In genomic region chr21:36105327-36105842, GRCh38 we compare ENCODE assay signal across 12 cellular contexts. TPM values are rescaled to one million over a fixed set of nuclear protein-coding genes. Genes with fewer than 3 reads are reported as not detected.
A peak's percentile ranks its signal among the peaks of the same experiment; 100 is the strongest.
DNase-seq lines count a peak whose midpoint lies in the region; ATAC-seq, FAIRE-seq and TF ChIP-seq lines count a peak whose summit lies in the region.
"Had no signal": no experiment of that assay in that cellular context is flagged by ENCODE, and none has a peak within 500 bp of the region (broad histone marks: within the 10 kb centered on the region; RNA-seq: fewer than 3 reads in every experiment).

No MANE protein-coding gene starts in this region.

- H3K4me3 Mint-ChIP-seq in HFFc6, result peak overlapping the region; percentile 79; the same call in 1 of the 2 replicates

- H3K9ac ChIP-seq in adipocyte (ENCODE audit: low read length), result no peak overlapping the region

- H3K4me3 ChIP-seq in adipocyte (ENCODE audit: low read length) (peak overlapping the region; percentile 61), iPS-11a (ENCODE audit: low read depth, low read length) (peak overlapping the region; percentile 75), upper lobe of left lung (peak overlapping the region in 1 of 4 donors; percentile 27)

- 55 to 64% methylated on average over 4 of the region's 4 CpGs for WGBS in upper lobe of left lung, 2 donors

- no peak overlapping the region for H3K27ac ChIP-seq in upper lobe of left lung

- no peak for TF ChIP-seq CTCF in HFFc6 (IDR thresholded peaks at IDR 0.05)
- no peak for TF ChIP-seq CTCF in upper lobe of left lung (IDR thresholded peaks at IDR 0.05)

- no peak for DNase-seq in HFFc6
- DNase-seq in adipocyte (ENCODE audit: low read depth), result no peak
- no peak for DNase-seq in sciatic nerve (ENCODE audit: low spot score)
- no peak for DNase-seq in GDM1 (lab: John Stamatoyannopoulos, UW)
- no peak for DNase-seq in upper lobe of left lung
- DNase-seq in GM12892 (ENCODE audit: insufficient read length), result no peak
- DNase-seq: DMS53, HCEC 1CT, NCI-H2081 treated with DMSO at 0.1 percent for 48 hours had no signal

- H3K4me1 Mint-ChIP-seq in HFFc6 (ENCODE audit: low read depth), result peaks cover 24% of the 10 kb centered on the region; the same call in 1 of the 2 replicates

- no peaks in the 10 kb centered on the region for H3K36me3 Mint-ChIP-seq in HFFc6 (ENCODE audit: low read depth)
- H3K36me3 Mint-ChIP-seq: memory B cell had no signal

- H3K4me1 ChIP-seq in adipocyte (ENCODE audit: control insufficient read depth, insufficient read depth, low read length), result peaks cover 5% of the 10 kb centered on the region
- H3K4me1 ChIP-seq in upper lobe of left lung, result peaks cover 0 to 8% (median 0%) of the 10 kb centered on the region in 4 donors

- no peaks in the 10 kb centered on the region; the same call in 1 of the 2 replicates for H3K9me3 Mint-ChIP-seq in HFFc6
- H3K9me3 Mint-ChIP-seq: memory B cell had no signal

- TF ChIP-seq EP300 in upper lobe of left lung (IDR thresholded peaks at IDR 0.05), result no peak

- H3K27me3 ChIP-seq in adipocyte (replicated peaks; ENCODE audit: control insufficient read depth, insufficient read depth, low read length) (peaks cover 12% of the 10 kb centered on the region), upper lobe of left lung (no peaks in the 10 kb centered on the region)

- H3K36me3 ChIP-seq in adipocyte (ENCODE audit: control insufficient read depth, insufficient read depth, low read length, severe bottlenecking), result no peaks in the 10 kb centered on the region
- H3K36me3 ChIP-seq in upper lobe of left lung, result no peaks in the 10 kb centered on the region

- peaks cover 21% of the 10 kb centered on the region for H3K27me3 Mint-ChIP-seq in HFFc6 (ENCODE audit: insufficient read depth)

- intact Hi-C loops in sciatic nerve (cut with DNase I), result no loop called here

- no peak for TF ChIP-seq POLR2A in upper lobe of left lung (IDR thresholded peaks at IDR 0.05)
- TF ChIP-seq POLR2A in GM12892 (IDR thresholded peaks at IDR 0.05; ENCODE audit: low read depth, low read length), result no peak

- peak; percentile 32 for ATAC-seq in sciatic nerve
- no peak for ATAC-seq in upper lobe of left lung (ENCODE audit: low FRiP score in 2 of 2)
- ATAC-seq in HG03521 (IDR thresholded peaks at IDR 0.05; ENCODE audit: unreplicated experiment), result no peak

- no peak for FAIRE-seq in GM12892 (lab: Jason Lieb, UNC)

- peak overlapping the region; percentile 54; the same call in 1 of the 2 replicates for H3K27ac Mint-ChIP-seq in HFFc6
- H3K27ac Mint-ChIP-seq: memory B cell had no signal

- H3K9me3 ChIP-seq in adipocyte (ENCODE audit: control insufficient read depth, low read length) (no peaks in the 10 kb centered on the region), upper lobe of left lung (no peaks in the 10 kb centered on the region)

RNA-seq across cellular contexts. Expression of gene CBR3, which starts 29.5 kb away (rescaled TPM):
- 10 to 100 TPM; 15.1 to 25.9 (median 23.5) TPM for total RNA-seq in HFFc6 (2021; fragmentation: NEBNext Ultra II Directional; extraction: Animal tissue kit (Norgen Biotek cat#: 25700))
- 15.4 TPM for total RNA-seq in sciatic nerve
- 1 to 10 TPM; 3.8 to 8.4 (median 6.2) TPM for total RNA-seq in upper lobe of left lung
- 2.6 TPM for polyA plus RNA-seq in GM12892 (2012; ENCODE audit: missing spikeins)

RNA-seq across cellular contexts. Expression of gene CBR1, which starts 35.6 kb away (rescaled TPM):
- 100 to 1,000 TPM; 103 to 144 (median 138) TPM for total RNA-seq in HFFc6 (2021; fragmentation: NEBNext Ultra II Directional; extraction: Animal tissue kit (Norgen Biotek cat#: 25700))
- total RNA-seq in sciatic nerve (74.5 TPM), upper lobe of left lung (100 to 1,000 TPM in 3 of 6 donors, 10 to 100 TPM in 3; 62.6 to 322 (median 106) TPM)
- polyA plus RNA-seq in GM12892 (2012; ENCODE audit: missing spikeins), result 29.7 TPM

RNA-seq across cellular contexts. Expression of gene SETD4, which starts 45.1 kb away (rescaled TPM):
- 10 to 100 TPM in 1 of 6 experiments, 1 to 10 TPM in 5; 7.6 to 10.1 (median 8.7) TPM for total RNA-seq in HFFc6 (2021; fragmentation: NEBNext Ultra II Directional; extraction: Animal tissue kit (Norgen Biotek cat#: 25700))
- total RNA-seq in sciatic nerve, result 21.5 TPM
- total RNA-seq in upper lobe of left lung, result 10 to 100 TPM; 16.0 to 55.5 (median 25.1) TPM
- 14.1 TPM for polyA plus RNA-seq in GM12892 (2012; ENCODE audit: missing spikeins)

RNA-seq across cellular contexts. Expression of gene DOP1B, which starts 51.2 kb away (rescaled TPM):
- total RNA-seq in HFFc6 (2021; fragmentation: NEBNext Ultra II Directional; extraction: Animal tissue kit (Norgen Biotek cat#: 25700)), result 10 to 100 TPM; 13.2 to 19.4 (median 15.3) TPM
- 15.6 TPM for total RNA-seq in sciatic nerve
- 10 to 100 TPM; 13.7 to 78.6 (median 23.0) TPM for total RNA-seq in upper lobe of left lung
- polyA plus RNA-seq in GM12892 (2012; ENCODE audit: missing spikeins), result 3.2 TPM
